ENCODE assay signal across 3 cellular contexts in genomic region chr12:45329702-45330101, GRCh38.
TF ChIP-seq lines count a peak whose summit lies in the region.

No MANE protein-coding gene starts in this region.

TF ChIP-seq in HepG2, 621 proteins besides CTCF, POLR2A, EP300 and RAD21:
- TF ChIP-seq MAFK (conservative IDR thresholded peaks at IDR 0.05 in 1 of 2, IDR thresholded peaks at IDR 0.05 in 1 of 2; ENCODE audit: low read length in 2 of 2) (peak; percentile 39 to 83; a peak in 3 of 4 replicates), MAFF (IDR thresholded peaks at IDR 0.05; ENCODE audit: low read depth, low read length) (peak; percentile 62; the same call in 1 of the 2 replicates), ARNT2 (CRISPR knock-in tag; IDR thresholded peaks at IDR 0.05; ENCODE audit: low read depth) (no peak)
TF ChIP-seq in HepG2: peak in this region for 2.

TF ChIP-seq in GM23338, 12 proteins besides CTCF, POLR2A, EP300 and RAD21:
- TF ChIP-seq CREB1 (CRISPR knock-in tag; IDR thresholded peaks at IDR 0.05; ENCODE audit: low read depth) (no peak), EZH2 (IDR thresholded peaks at IDR 0.05; ENCODE audit: low read depth, unreplicated experiment) (no peak), NANOG (IDR thresholded peaks at IDR 0.05; ENCODE audit: borderline replicate concordance) (no peak), JUNB (IDR thresholded peaks at IDR 0.05; ENCODE audit: unreplicated experiment) (no peak), ZNF331 (CRISPR knock-in tag; IDR thresholded peaks at IDR 0.05; ENCODE audit: low read depth) (no peak), EZH2phosphoT487 (IDR thresholded peaks at IDR 0.05; ENCODE audit: unreplicated experiment) (no peak), ZNF114 (CRISPR knock-in tag; IDR thresholded peaks at IDR 0.05) (no peak), STAT1 (IDR thresholded peaks at IDR 0.05; ENCODE audit: unreplicated experiment) (no peak), ETS1 (IDR thresholded peaks at IDR 0.05) (no peak)

TF ChIP-seq in K562, 482 proteins besides CTCF, POLR2A, EP300 and RAD21:
- TF ChIP-seq ZNF316 (IDR thresholded peaks at IDR 0.05) (peak; percentile 70), CREB3L1 (IDR thresholded peaks at IDR 0.05; ENCODE audit: borderline replicate concordance, low read depth) (no peak), MAFF (IDR thresholded peaks at IDR 0.05; ENCODE audit: low read length) (0 out of 2 replicates have a peak, but pooled peaks have one; percentile 17), ESRRA (IDR thresholded peaks at IDR 0.05; ENCODE audit: borderline replicate concordance, low read depth) (no peak), JUND (IDR thresholded peaks at IDR 0.05; ENCODE audit: borderline replicate concordance, low read depth, low read length) (no peak), JUND (tag; IDR thresholded peaks at IDR 0.05; ENCODE audit: borderline replicate concordance, low read depth, low read length) (no peak), C11orf30 (IDR thresholded peaks at IDR 0.05; ENCODE audit: low read depth) (peak; percentile 35; the same call in 1 of the 2 replicates), MAFK (IDR thresholded peaks at IDR 0.05; ENCODE audit: low read length) (0 out of 2 replicates have a peak, but pooled peaks have one; percentile 32)
